In the genomic region with DNA sequence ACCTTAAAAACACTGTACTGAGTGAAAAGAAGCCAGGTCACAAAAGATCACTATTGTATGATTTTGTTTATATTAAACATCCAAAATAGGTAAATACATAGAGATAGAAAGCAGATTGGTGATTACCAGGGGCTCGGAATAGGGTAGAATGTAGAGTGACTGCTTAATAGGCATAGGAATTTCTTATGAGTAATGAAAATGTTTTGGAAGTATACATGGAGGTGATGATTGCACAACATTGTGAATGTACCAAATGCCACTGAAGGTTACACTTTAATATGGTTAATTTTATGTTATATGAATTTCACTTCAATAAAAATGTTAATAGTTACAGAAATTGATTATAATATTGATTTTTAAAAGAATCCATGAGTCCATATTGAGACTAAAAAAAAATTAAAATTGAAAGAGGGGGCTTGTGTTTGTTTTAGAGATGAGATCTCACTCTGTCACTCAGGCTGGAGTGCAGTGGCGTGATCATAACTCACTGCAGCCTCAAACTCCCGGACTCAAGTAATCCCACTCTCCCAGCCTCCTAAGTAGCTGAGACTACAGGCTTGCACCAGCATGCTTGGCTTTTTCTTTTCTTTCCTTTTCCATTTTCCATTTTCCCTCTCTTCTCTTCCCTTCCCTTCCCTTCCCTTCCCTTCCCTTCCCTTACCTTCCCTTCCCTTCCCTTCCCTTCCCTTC, we compare ENCODE assay signal across 1 cellular context.
TF ChIP-seq lines count a peak whose summit lies in the region.

No MANE protein-coding gene starts in this region.

TF ChIP-seq in K562, 482 proteins besides CTCF, POLR2A, EP300 and RAD21 (continued from another document):
- TF ChIP-seq, protein P1, sequence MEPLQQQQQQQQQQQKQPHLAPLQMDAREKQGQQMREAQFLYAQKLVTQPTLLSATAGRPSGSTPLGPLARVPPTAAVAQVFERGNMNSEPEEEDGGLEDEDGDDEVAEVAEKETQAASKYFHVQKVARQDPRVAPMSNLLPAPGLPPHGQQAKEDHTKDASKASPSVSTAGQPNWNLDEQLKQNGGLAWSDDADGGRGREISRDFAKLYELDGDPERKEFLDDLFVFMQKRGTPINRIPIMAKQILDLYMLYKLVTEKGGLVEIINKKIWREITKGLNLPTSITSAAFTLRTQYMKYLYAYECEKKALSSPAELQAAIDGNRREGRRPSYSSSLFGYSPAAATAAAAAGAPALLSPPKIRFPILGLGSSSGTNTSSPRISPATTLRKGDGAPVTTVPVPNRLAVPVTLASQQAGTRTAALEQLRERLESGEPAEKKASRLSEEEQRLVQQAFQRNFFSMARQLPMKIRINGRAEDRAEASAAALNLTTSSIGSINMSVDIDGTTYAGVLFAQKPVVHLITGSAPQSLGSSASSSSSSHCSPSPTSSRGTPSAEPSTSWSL (CRISPR knock-in tag; IDR thresholded peaks at IDR 0.05; ENCODE audit: borderline replicate concordance): no peak
- TF ChIP-seq, protein P2, sequence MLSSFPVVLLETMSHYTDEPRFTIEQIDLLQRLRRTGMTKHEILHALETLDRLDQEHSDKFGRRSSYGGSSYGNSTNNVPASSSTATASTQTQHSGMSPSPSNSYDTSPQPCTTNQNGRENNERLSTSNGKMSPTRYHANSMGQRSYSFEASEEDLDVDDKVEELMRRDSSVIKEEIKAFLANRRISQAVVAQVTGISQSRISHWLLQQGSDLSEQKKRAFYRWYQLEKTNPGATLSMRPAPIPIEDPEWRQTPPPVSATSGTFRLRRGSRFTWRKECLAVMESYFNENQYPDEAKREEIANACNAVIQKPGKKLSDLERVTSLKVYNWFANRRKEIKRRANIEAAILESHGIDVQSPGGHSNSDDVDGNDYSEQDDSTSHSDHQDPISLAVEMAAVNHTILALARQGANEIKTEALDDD (IDR thresholded peaks at IDR 0.05): peak; percentile 29; the same call in 1 of the 2 replicates
- TF ChIP-seq NRF1 (conservative IDR thresholded peaks at IDR 0.05 in 1 of 2, IDR thresholded peaks at IDR 0.05 in 1 of 2) (no peak), CEBPB (tag; IDR thresholded peaks at IDR 0.05) (peak; percentile 93), SRF (CRISPR knock-in tag; IDR thresholded peaks at IDR 0.05) (no peak), ZKSCAN8 (CRISPR knock-in tag; IDR thresholded peaks at IDR 0.05) (no peak), SRSF1 (IDR thresholded peaks at IDR 0.05; ENCODE audit: low read depth, low read length) (no peak), U2AF2 (optimal IDR thresholded peaks at IDR 0.05; ENCODE audit: low read depth, low read length) (no peak), FOXK2 (conservative IDR thresholded peaks at IDR 0.05 in 1 of 2, IDR thresholded peaks at IDR 0.05 in 1 of 2; ENCODE audit: low read depth in 2 of 2) (no peak), PCBP1 (IDR thresholded peaks at IDR 0.05; ENCODE audit: low read depth, low read length, poor library complexity, severe bottlenecking) (peak; percentile 88), FOXP1 (CRISPR knock-in tag; IDR thresholded peaks at IDR 0.05) (no peak), MAFK (IDR thresholded peaks at IDR 0.05; ENCODE audit: low read length) (peak; percentile 10; the same call in 1 of the 2 replicates), CEBPG (CRISPR knock-in tag; IDR thresholded peaks at IDR 0.05) (no peak), CEBPG (tag; conservative IDR thresholded peaks at IDR 0.05 in 1 of 2, IDR thresholded peaks at IDR 0.05 in 1 of 2) (peak; percentile 76 to 78), FOXJ3 (CRISPR knock-in tag; IDR thresholded peaks at IDR 0.05) (no peak), HDGF (IDR thresholded peaks at IDR 0.05) (no peak), RBM25 (IDR thresholded peaks at IDR 0.05; ENCODE audit: low read depth, low read length, severe bottlenecking) (no peak), YBX1 (IDR thresholded peaks at IDR 0.05) (no peak), PCBP2 (IDR thresholded peaks at IDR 0.05; ENCODE audit: low read depth, low read length, poor library complexity, severe bottlenecking) (peak; percentile 70), NFE2 (IDR thresholded peaks at IDR 0.05; ENCODE audit: low read depth) (peak; percentile 28; the same call in 1 of the 2 replicates), KLF16 (IDR thresholded peaks at IDR 0.05) (no peak), CCAR2 (IDR thresholded peaks at IDR 0.05; ENCODE audit: low read depth, low read length) (no peak), MEIS2 (IDR thresholded peaks at IDR 0.05; ENCODE audit: partially characterized antibody) (peak; percentile 47), XRCC5 (IDR thresholded peaks at IDR 0.05; ENCODE audit: low read depth, low read length) (no peak), CXXC5 (CRISPR knock-in tag; IDR thresholded peaks at IDR 0.05) (no peak), BMI1 (IDR thresholded peaks at IDR 0.05; ENCODE audit: low read length) (no peak)
- TF ChIP-seq, protein P3, sequence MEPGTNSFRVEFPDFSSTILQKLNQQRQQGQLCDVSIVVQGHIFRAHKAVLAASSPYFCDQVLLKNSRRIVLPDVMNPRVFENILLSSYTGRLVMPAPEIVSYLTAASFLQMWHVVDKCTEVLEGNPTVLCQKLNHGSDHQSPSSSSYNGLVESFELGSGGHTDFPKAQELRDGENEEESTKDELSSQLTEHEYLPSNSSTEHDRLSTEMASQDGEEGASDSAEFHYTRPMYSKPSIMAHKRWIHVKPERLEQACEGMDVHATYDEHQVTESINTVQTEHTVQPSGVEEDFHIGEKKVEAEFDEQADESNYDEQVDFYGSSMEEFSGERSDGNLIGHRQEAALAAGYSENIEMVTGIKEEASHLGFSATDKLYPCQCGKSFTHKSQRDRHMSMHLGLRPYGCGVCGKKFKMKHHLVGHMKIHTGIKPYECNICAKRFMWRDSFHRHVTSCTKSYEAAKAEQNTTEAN (CRISPR knock-in tag; IDR thresholded peaks at IDR 0.05): no peak
- TF ChIP-seq, protein P4, sequence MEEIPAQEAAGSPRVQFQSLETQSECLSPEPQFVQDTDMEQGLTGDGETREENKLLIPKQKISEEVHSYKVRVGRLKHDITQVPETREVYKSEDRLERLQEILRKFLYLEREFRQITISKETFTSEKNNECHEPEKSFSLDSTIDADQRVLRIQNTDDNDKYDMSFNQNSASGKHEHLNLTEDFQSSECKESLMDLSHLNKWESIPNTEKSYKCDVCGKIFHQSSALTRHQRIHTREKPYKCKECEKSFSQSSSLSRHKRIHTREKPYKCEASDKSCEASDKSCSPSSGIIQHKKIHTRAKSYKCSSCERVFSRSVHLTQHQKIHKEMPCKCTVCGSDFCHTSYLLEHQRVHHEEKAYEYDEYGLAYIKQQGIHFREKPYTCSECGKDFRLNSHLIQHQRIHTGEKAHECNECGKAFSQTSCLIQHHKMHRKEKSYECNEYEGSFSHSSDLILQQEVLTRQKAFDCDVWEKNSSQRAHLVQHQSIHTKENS (CRISPR knock-in tag; IDR thresholded peaks at IDR 0.05): no peak
- TF ChIP-seq, protein P5, sequence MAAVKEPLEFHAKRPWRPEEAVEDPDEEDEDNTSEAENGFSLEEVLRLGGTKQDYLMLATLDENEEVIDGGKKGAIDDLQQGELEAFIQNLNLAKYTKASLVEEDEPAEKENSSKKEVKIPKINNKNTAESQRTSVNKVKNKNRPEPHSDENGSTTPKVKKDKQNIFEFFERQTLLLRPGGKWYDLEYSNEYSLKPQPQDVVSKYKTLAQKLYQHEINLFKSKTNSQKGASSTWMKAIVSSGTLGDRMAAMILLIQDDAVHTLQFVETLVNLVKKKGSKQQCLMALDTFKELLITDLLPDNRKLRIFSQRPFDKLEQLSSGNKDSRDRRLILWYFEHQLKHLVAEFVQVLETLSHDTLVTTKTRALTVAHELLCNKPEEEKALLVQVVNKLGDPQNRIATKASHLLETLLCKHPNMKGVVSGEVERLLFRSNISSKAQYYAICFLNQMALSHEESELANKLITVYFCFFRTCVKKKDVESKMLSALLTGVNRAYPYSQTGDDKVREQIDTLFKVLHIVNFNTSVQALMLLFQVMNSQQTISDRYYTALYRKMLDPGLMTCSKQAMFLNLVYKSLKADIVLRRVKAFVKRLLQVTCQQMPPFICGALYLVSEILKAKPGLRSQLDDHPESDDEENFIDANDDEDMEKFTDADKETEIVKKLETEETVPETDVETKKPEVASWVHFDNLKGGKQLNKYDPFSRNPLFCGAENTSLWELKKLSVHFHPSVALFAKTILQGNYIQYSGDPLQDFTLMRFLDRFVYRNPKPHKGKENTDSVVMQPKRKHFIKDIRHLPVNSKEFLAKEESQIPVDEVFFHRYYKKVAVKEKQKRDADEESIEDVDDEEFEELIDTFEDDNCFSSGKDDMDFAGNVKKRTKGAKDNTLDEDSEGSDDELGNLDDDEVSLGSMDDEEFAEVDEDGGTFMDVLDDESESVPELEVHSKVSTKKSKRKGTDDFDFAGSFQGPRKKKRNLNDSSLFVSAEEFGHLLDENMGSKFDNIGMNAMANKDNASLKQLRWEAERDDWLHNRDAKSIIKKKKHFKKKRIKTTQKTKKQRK (IDR thresholded peaks at IDR 0.05; ENCODE audit: borderline replicate concordance, low read depth, low read length): no peak
